Comparison of ENCODE assay signal across 11 cellular contexts in the genomic region with DNA sequence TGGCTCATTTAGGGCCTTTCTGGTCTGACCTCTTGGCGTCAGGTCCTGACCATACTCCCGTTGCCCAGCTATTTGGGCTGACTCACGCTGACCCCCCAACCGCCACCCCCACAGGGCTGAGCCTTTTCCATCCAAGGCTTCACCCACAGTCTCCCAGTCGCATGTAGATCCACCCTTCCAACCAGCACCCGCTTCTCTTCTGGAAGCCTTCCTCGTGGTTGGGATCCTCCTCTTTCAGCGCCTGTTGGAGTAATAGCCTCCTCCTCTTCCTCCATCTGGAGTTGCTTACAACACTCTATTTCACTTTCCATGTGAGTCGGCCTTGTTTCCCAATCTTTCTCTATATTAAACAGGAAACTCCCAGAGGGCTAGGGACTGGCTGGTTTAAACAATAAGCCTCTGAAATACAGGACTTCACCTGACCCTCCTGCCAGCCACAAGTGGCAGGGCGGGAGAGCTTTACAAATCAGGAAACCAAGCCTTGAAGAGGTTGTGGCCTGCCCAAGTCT. TPM values are rescaled to one million over a fixed set of nuclear protein-coding genes. Genes with fewer than 3 reads are reported as not detected.
DNase-seq lines count a peak whose midpoint lies in the region; ATAC-seq, FAIRE-seq and TF ChIP-seq lines count a peak whose summit lies in the region.
"Had no signal": no experiment of that assay in that cellular context is flagged by ENCODE, and none has a peak within 500 bp of the region (broad histone marks: within the 10 kb centered on the region; RNA-seq: fewer than 3 reads in every experiment).

No MANE protein-coding gene starts in this region.

- TF ChIP-seq POLR2A in right lobe of liver (IDR thresholded peaks at IDR 0.05) (peak; percentile 41), uterus (IDR thresholded peaks at IDR 0.05) (no peak)

- H3K4me1 ChIP-seq in colonic mucosa: peaks cover 19% of the 10 kb centered on the region
- peaks cover 0 to 29% (median 7%) of the 10 kb centered on the region in 4 donors for H3K4me1 ChIP-seq in right lobe of liver
- peaks cover under 1 to 5% of the 10 kb centered on the region in 2 donors for H3K4me1 ChIP-seq in uterus

- peak in 2 of 4 donors; percentile 3 to 21 for ATAC-seq in right lobe of liver
- ATAC-seq: SK-N-SH treated with all-trans-retinoic acid at 6 μM for 48 hours had no signal

- H3K9ac ChIP-seq in colonic mucosa (ENCODE audit: low read depth in 2 of 2, low read length in 2 of 2): no peak overlapping the region

- peaks cover 37% of the 10 kb centered on the region for H3K4me1 Mint-ChIP-seq in activated CD4-positive, alpha-beta T cell treated with anti-CD3 and anti-CD28 coated beads, Interleukin-2, amount 10 ng/mL, durations not matched to agents 24 days and 14 days

- H3K27ac ChIP-seq in colonic mucosa (peak overlapping the region; percentile 84), right lobe of liver (peak overlapping the region in 2 of 3 donors; percentile 66 to 99), uterus (peak overlapping the region; percentile 57 to 70)

- no peak for FAIRE-seq in frontal cortex (lab: Jason Lieb, UNC)

- H3K4me3 ChIP-seq in colonic mucosa (no peak overlapping the region), right lobe of liver (no peak overlapping the region), uterus (no peak overlapping the region)

- H3K9me3 ChIP-seq in colonic mucosa (no peaks in the 10 kb centered on the region), right lobe of liver (no peaks in the 10 kb centered on the region), uterus (no peaks in the 10 kb centered on the region)

- H3K27ac Mint-ChIP-seq in activated CD4-positive, alpha-beta T cell treated with anti-CD3 and anti-CD28 coated beads, Interleukin-2, amount 10 ng/mL, durations not matched to agents 24 days and 14 days: peak overlapping the region; percentile 43

- H3K36me3 Mint-ChIP-seq in activated CD4-positive, alpha-beta T cell treated with anti-CD3 and anti-CD28 coated beads, Interleukin-2, amount 10 ng/mL, durations not matched to agents 24 days and 14 days (ENCODE audit: low read depth): peaks cover 18% of the 10 kb centered on the region

- WGBS in right lobe of liver (ENCODE audit: insufficient coverage, low coverage, low lambda C conversion rate, missing lambda C conversion rate): 46% methylated on average over 6 of the region's 10 CpGs

- H3K9me3 Mint-ChIP-seq in activated CD4-positive, alpha-beta T cell treated with anti-CD3 and anti-CD28 coated beads, Interleukin-2, amount 10 ng/mL, durations not matched to agents 24 days and 14 days: no peaks in the 10 kb centered on the region

- no peak for DNase-seq in activated CD4-positive, alpha-beta T cell treated with anti-CD3 and anti-CD28 coated beads, Interleukin-2, amount 10 ng/mL, durations not matched to agents 24 days and 14 days
- DNase-seq in activated CD4-positive, alpha-beta T cell treated with anti-CD3 and anti-CD28 coated beads for 4 hours: no peak
- peak; percentile 26 for DNase-seq in colonic mucosa
- DNase-seq in right lobe of liver: peak in 1 of 3 donors; percentile 52
- no peak for DNase-seq in uterus
- DNase-seq in activated naive CD4-positive, alpha-beta T cell (lab: John Stamatoyannopoulos, UW): no peak
- DNase-seq in RKO (ENCODE audit: low spot score): no peak
- DNase-seq in frontal cortex (ENCODE audit: low spot score in 2 of 2): no peak
- DNase-seq: 8988T; activated T-cell treated with anti-CD3 and anti-CD28 coated beads, Interleukin-2, amount 50 U/mL, for 1 hour had no signal

- no peak for TF ChIP-seq CTCF in colonic mucosa (IDR thresholded peaks at IDR 0.05)
- TF ChIP-seq CTCF in right lobe of liver (IDR thresholded peaks at IDR 0.05): no peak
- TF ChIP-seq CTCF in uterus (IDR thresholded peaks at IDR 0.05): no peak

- intact Hi-C loops in activated CD4-positive, alpha-beta T cell treated with anti-CD3 and anti-CD28 coated beads, Interleukin-2, amount 10 ng/mL, durations not matched to agents 24 days and 14 days (cut with micrococcal nuclease): loop anchor here (5.0 to 10.0 kb wide), 2 partner anchors 199 to 339 kb away; partner anchors contain the start of genes NT5DC2, RPL29 and UQCC5
- intact Hi-C loops in colonic mucosa (cut with DNase I) (no loop called here), right lobe of liver (cut with DNase I) (no loop called here), uterus (cut with DNase I; ENCODE audit: low total_unique reads) (no loop called here)

- no peaks in the 10 kb centered on the region for H3K27me3 Mint-ChIP-seq in activated CD4-positive, alpha-beta T cell treated with anti-CD3 and anti-CD28 coated beads, Interleukin-2, amount 10 ng/mL, durations not matched to agents 24 days and 14 days

- H3K4me3 Mint-ChIP-seq in activated CD4-positive, alpha-beta T cell treated with anti-CD3 and anti-CD28 coated beads, Interleukin-2, amount 10 ng/mL, durations not matched to agents 24 days and 14 days: no peak overlapping the region

- H3K27me3 ChIP-seq in colonic mucosa: no peaks in the 10 kb centered on the region
- no peaks in the 10 kb centered on the region for H3K27me3 ChIP-seq in right lobe of liver
- H3K27me3 ChIP-seq in uterus: no peaks in the 10 kb centered on the region

- H3K36me3 ChIP-seq in colonic mucosa (no peaks in the 10 kb centered on the region), right lobe of liver (peaks cover 0 to 21% (median 3%) of the 10 kb centered on the region in 4 donors), uterus (no peaks in the 10 kb centered on the region)

RNA-seq across cellular contexts. Expression of gene ALAS1, which starts 2.1 kb away (rescaled TPM):
- total RNA-seq in activated CD4-positive, alpha-beta T cell treated with anti-CD3 and anti-CD28 coated beads, Interleukin-2, amount 10 ng/mL, durations not matched to agents 24 days and 14 days: 115 and 118 TPM in 2 replicates
- total RNA-seq in colonic mucosa (100 to 1,000 TPM in 1 of 2 donors, 10 to 100 TPM in 1; 90.6 to 103 TPM), right lobe of liver (100 to 1,000 TPM in 4 of 6 experiments, 10 to 100 TPM in 2; 73.4 to 783 (median 147) TPM), uterus (10 to 100 TPM in 3 of 4 donors, 1 to 10 TPM in 1; 4.9 to 56.2 (median 36.2) TPM), frontal cortex (51.4 TPM)

RNA-seq across cellular contexts. Expression of gene TLR9, which starts 29.6 kb away (rescaled TPM):
- total RNA-seq in activated CD4-positive, alpha-beta T cell treated with anti-CD3 and anti-CD28 coated beads, Interleukin-2, amount 10 ng/mL, durations not matched to agents 24 days and 14 days: 0.17 and 0.42 TPM in 2 replicates
- total RNA-seq in colonic mucosa (under 1 TPM; 0.25 to 0.27 TPM), right lobe of liver (under 1 TPM in 4 of 6 experiments, not detected in 2; 0.12 to 0.59 (median 0.24) TPM), uterus (1 to 10 TPM in 1 of 4 donors, under 1 TPM in 1, not detected in 2; 0.14 to 1.5 TPM), frontal cortex (not detected)

RNA-seq across cellular contexts. Expression of gene POC1A, which starts 41.7 kb away (rescaled TPM):
- total RNA-seq in activated CD4-positive, alpha-beta T cell treated with anti-CD3 and anti-CD28 coated beads, Interleukin-2, amount 10 ng/mL, durations not matched to agents 24 days and 14 days: 23.2 and 24.1 TPM in 2 replicates
- total RNA-seq in colonic mucosa: 10 to 100 TPM in 1 of 2 donors, 1 to 10 TPM in 1; 7.6 to 33.7 TPM
- 1 to 10 TPM; 2.0 to 4.3 (median 3.2) TPM for total RNA-seq in right lobe of liver
- total RNA-seq in uterus: 1 to 10 TPM in 3 of 4 donors, not detected in 1; 1.1 to 4.8 (median 4.7) TPM
- 2.4 TPM for total RNA-seq in frontal cortex

RNA-seq across cellular contexts. Expression of gene TWF2, which starts 43.1 kb away (rescaled TPM):
- 80.3 and 87.0 TPM in 2 replicates for total RNA-seq in activated CD4-positive, alpha-beta T cell treated with anti-CD3 and anti-CD28 coated beads, Interleukin-2, amount 10 ng/mL, durations not matched to agents 24 days and 14 days
- total RNA-seq in colonic mucosa (10 to 100 TPM; 44.2 to 45.0 TPM), right lobe of liver (10 to 100 TPM; 12.9 to 34.4 (median 23.7) TPM), uterus (100 to 1,000 TPM in 1 of 4 donors, 10 to 100 TPM in 3; 45.9 to 105 (median 50.2) TPM), frontal cortex (24.5 TPM)

RNA-seq across cellular contexts. Expression of gene PPM1M, which starts 49.7 kb away (rescaled TPM):
- total RNA-seq in activated CD4-positive, alpha-beta T cell treated with anti-CD3 and anti-CD28 coated beads, Interleukin-2, amount 10 ng/mL, durations not matched to agents 24 days and 14 days: 48.3 and 49.2 TPM in 2 replicates
- total RNA-seq in colonic mucosa: 1 to 10 TPM; 5.4 to 8.1 TPM
- 1 to 10 TPM; 2.8 to 7.1 (median 4.5) TPM for total RNA-seq in right lobe of liver
- 10 to 100 TPM; 23.9 to 32.3 (median 31.5) TPM for total RNA-seq in uterus
- 6.9 TPM for total RNA-seq in frontal cortex
